8 cellular contexts compared by ENCODE assay signal in genomic region chr14:21384494-21384851, GRCh38. TPM values are rescaled to one million over a fixed set of nuclear protein-coding genes. Genes with fewer than 3 reads are reported as not detected.
DNase-seq lines count a peak whose midpoint lies in the region; ATAC-seq, FAIRE-seq and TF ChIP-seq lines count a peak whose summit lies in the region.

No MANE protein-coding gene starts in this region.

- H3K4me1 Mint-ChIP-seq in CD4-positive, alpha-beta T cell (ENCODE audit: low read depth), result peaks cover 47% of the 10 kb centered on the region

- CTCF ChIA-PET in CD4-positive, alpha-beta T cell (lab: Charles Lee), result interaction anchor here (0.6 to 2.3 kb wide), 3 partner anchors 51 to 114 kb away, joined by 3 to 7 read pairs (median 3); partner anchors contain the start of genes RAB2B and TOX4
- CTCF ChIA-PET in K562 (lab: Yijun Ruan, JAX; ENCODE audit: low intra/inter-chr PET ratio), result no interaction called here

- H3K9me1 ChIP-seq in K562 (ENCODE audit: control insufficient read depth, insufficient read depth, low read length), result no peaks in the 10 kb centered on the region

- H3K4me3 ChIP-seq in HL-60 (replicated peaks; ENCODE audit: insufficient read depth, low read length) (peak overlapping the region; percentile 82), K562 (peak overlapping the region; percentile 74), mucosa of descending colon (peak overlapping the region; percentile 49)

- TF ChIP-seq EP300 in K562 (IDR thresholded peaks at IDR 0.05; ENCODE audit: low read length), result no peak

- in situ Hi-C loops in K562 (cut with MboI), result no loop called here

- ATAC-seq in CD4-positive, alpha-beta T cell (ENCODE audit: poor library complexity), result peak; percentile 57
- ATAC-seq in GM19372 (IDR thresholded peaks at IDR 0.05; ENCODE audit: low read depth, unreplicated experiment) (peak; percentile 34), K562 (no peak; the same call in 1 of the 3 replicates), mucosa of descending colon (peak; percentile 5)

- peak overlapping the region; percentile 98 for H3K4me3 Mint-ChIP-seq in CD4-positive, alpha-beta T cell

- intact Hi-C loops in CD4-positive, alpha-beta T cell (cut with DNase I, micrococcal nuclease), result loop anchor here (1.0 to 5.0 kb wide), 6 partner anchors 72 to 143 kb away; partner anchors contain the start of genes CHD8 (in 2 of the 2), HNRNPC (in 1 of the 2) and TOX4 (in 1 of the 2)
- intact Hi-C loops in K562 (cut with micrococcal nuclease), result loop anchor here (5.0 kb wide), 1 partner anchor 117 kb away; the partner anchor contains the start of gene HNRNPC
- intact Hi-C loops in mucosa of descending colon (cut with DNase I, micrococcal nuclease), result no loop called here

- 0 out of 2 replicates have a peak, but pooled peaks cover 10% of the 10 kb centered on the region for H4K20me1 ChIP-seq in K562 (replicated peaks; ENCODE audit: control insufficient read depth, insufficient read depth, low read length)

- H2AFZ ChIP-seq in K562 (ENCODE audit: low read depth, low read length), result peak overlapping the region; percentile 88

- H3K9me3 ChIP-seq in CD4-positive, alpha-beta T cell (ENCODE audit: control insufficient read depth, low read length), result no peaks in the 10 kb centered on the region
- H3K9me3 ChIP-seq in K562 (replicated peaks; ENCODE audit: control insufficient read depth, insufficient read depth, low read depth, low read length), result no peaks in the 10 kb centered on the region
- no peaks in the 10 kb centered on the region for H3K9me3 ChIP-seq in mucosa of descending colon

- H3K4me2 ChIP-seq in K562 (ENCODE audit: insufficient read depth, low read length), result peak overlapping the region; percentile 99

- DNase-seq in CD4-positive, alpha-beta T cell, result peak in 2 of 10 experiments; percentile 1 to 3
- DNase-seq in HL-60 (ENCODE audit: low read depth in 1 of 2, low spot score in 1 of 2) (no peak), K562 (ENCODE audit: extremely low read depth in 1 of 4, low spot score in 3 of 4) (no peak), mucosa of descending colon (no peak), hypothalamus (lab: John Stamatoyannopoulos, UW) (no peak), NCI-H748 (lab: John Stamatoyannopoulos, UW; ENCODE audit: unreplicated experiment) (no peak), NCI-H146 (lab: John Stamatoyannopoulos, UW) (no peak)

- no peak for FAIRE-seq in K562 (lab: Jason Lieb, UNC)

- 6% methylated on average over 12 of the region's 12 CpGs for WGBS in K562 (ENCODE audit: insufficient coverage, low coverage, missing lambda C conversion rate)

- no peaks in the 10 kb centered on the region for H3K27me3 Mint-ChIP-seq in CD4-positive, alpha-beta T cell

- TSS peak; percentile 78 for BruUV-seq in K562 (replicated peaks; lab: Mats Ljungman, UMichigan)

- no peaks in the 10 kb centered on the region for H3K9me3 Mint-ChIP-seq in CD4-positive, alpha-beta T cell

- POLR2A ChIA-PET in CD4-positive, alpha-beta T cell (lab: Charles Lee), result interaction anchor here (0.6 to 1.8 kb wide), 16 partner anchors 9 to 1205 kb away, joined by 3 to 18 read pairs (median 4); partner anchors contain the start of genes CHD8, HNRNPC, METTL3 and RAB2B
- POLR2A ChIA-PET in K562 (lab: Yijun Ruan, JAX), result interaction anchor here (0.7 to 1.6 kb wide), 11 partner anchors 8 to 144 kb away, joined by 3 to 6 read pairs (median 4); partner anchors contain the start of genes CHD8 and METTL3

- H3K9ac ChIP-seq in K562 (ENCODE audit: insufficient read depth in 1 of 2, low read depth in 2 of 2, low read length in 2 of 2), result peak overlapping the region; percentile 95 to 100

- H3K4me1 ChIP-seq in K562 (replicated peaks in 1 of 2; ENCODE audit: control insufficient read depth in 2 of 2, insufficient read depth in 2 of 2, low read length in 2 of 2), result peaks cover 5 to 16% of the 10 kb centered on the region in 2 experiments; a peak in 3 of 5 replicates
- H3K4me1 ChIP-seq in mucosa of descending colon (ENCODE audit: low read depth), result peaks cover 14% of the 10 kb centered on the region

- peaks cover 55% of the 10 kb centered on the region for H3K79me2 ChIP-seq in K562 (ENCODE audit: control insufficient read depth, insufficient read depth, low read length)

- peaks cover 60% of the 10 kb centered on the region for H3K36me3 Mint-ChIP-seq in CD4-positive, alpha-beta T cell (ENCODE audit: low read depth)

- no peak for TF ChIP-seq POLR2A in K562 (conservative IDR thresholded peaks at IDR 0.05)

- TF ChIP-seq RAD21 in K562 (CRISPR knock-in tag; conservative IDR thresholded peaks at IDR 0.05 in 1 of 2, IDR thresholded peaks at IDR 0.05 in 1 of 2), result no peak

- H3K27me3 ChIP-seq in CD4-positive, alpha-beta T cell (ENCODE audit: control insufficient read depth, insufficient read depth, low read length), result no peaks in the 10 kb centered on the region
- H3K27me3 ChIP-seq in HL-60 (ENCODE audit: insufficient read depth, poor library complexity, severe bottlenecking) (no peaks in the 10 kb centered on the region), K562 (ENCODE audit: control insufficient read depth in 2 of 2, insufficient read depth in 2 of 2, low read length in 2 of 2) (no peaks in the 10 kb centered on the region)

- H3K27ac Mint-ChIP-seq in CD4-positive, alpha-beta T cell, result peak overlapping the region; percentile 99

- peaks cover 59% of the 10 kb centered on the region; the same call in 2 of the 3 replicates for H3K36me3 ChIP-seq in K562 (ENCODE audit: control insufficient read depth, insufficient read depth, low read length)
- H3K36me3 ChIP-seq in mucosa of descending colon (ENCODE audit: low read depth), result no peaks in the 10 kb centered on the region

- peak overlapping the region; percentile 83 for H3K27ac ChIP-seq in CD4-positive, alpha-beta T cell (ENCODE audit: low read depth, low read length)
- H3K27ac ChIP-seq in HL-60 (replicated peaks) (peak overlapping the region; percentile 96), K562 (ENCODE audit: extremely low read depth, low read depth, low read length) (peak overlapping the region; percentile 90)

- no peak for TF ChIP-seq CTCF in CD4-positive, alpha-beta T cell (IDR thresholded peaks at IDR 0.05)
- TF ChIP-seq CTCF in HL-60 (IDR thresholded peaks at IDR 0.05; ENCODE audit: insufficient read depth, low read length), result no peak
- no peak for TF ChIP-seq CTCF in K562 (IDR thresholded peaks at IDR 0.05 in 2 of 3, conservative IDR thresholded peaks at IDR 0.05 in 1 of 3; ENCODE audit: insufficient read depth in 2 of 3, low read depth in 1 of 3, low read length in 3 of 3)
- no peak for TF ChIP-seq CTCF in mucosa of descending colon (IDR thresholded peaks at IDR 0.05)

TF ChIP-seq in K562, 482 proteins besides CTCF, POLR2A, EP300 and RAD21 (continues in another document):
- TF ChIP-seq ATF1 (CRISPR knock-in tag; IDR thresholded peaks at IDR 0.05) (no peak), ATF1 (tag; IDR thresholded peaks at IDR 0.05) (no peak), MAFF (IDR thresholded peaks at IDR 0.05; ENCODE audit: low read length) (no peak), ZNF146 (CRISPR knock-in tag; IDR thresholded peaks at IDR 0.05; ENCODE audit: unreplicated experiment) (no peak), NRF1 (conservative IDR thresholded peaks at IDR 0.05 in 1 of 2, IDR thresholded peaks at IDR 0.05 in 1 of 2) (peak; percentile 42 to 72), ZNF830 (CRISPR knock-in tag; IDR thresholded peaks at IDR 0.05) (0 out of 2 replicates have a peak, but pooled peaks have one; percentile 27), FOXP1 (CRISPR knock-in tag; IDR thresholded peaks at IDR 0.05) (0 out of 2 replicates have a peak, but pooled peaks have one; percentile 20), POLR2B (IDR thresholded peaks at IDR 0.05; ENCODE audit: low read depth, partially characterized antibody) (peak; percentile 14), ATF4 (CRISPR knock-in tag; IDR thresholded peaks at IDR 0.05) (no peak), ZSCAN32 (CRISPR knock-in tag; IDR thresholded peaks at IDR 0.05) (no peak), MAZ (CRISPR knock-in tag; conservative IDR thresholded peaks at IDR 0.05 in 1 of 2, IDR thresholded peaks at IDR 0.05 in 1 of 2) (peak in 1 of 2 experiments; percentile 32; a peak in 1 of 4 replicates)

RNA-seq across cellular contexts. Expression of gene SUPT16H, which starts 0.7 kb away (rescaled TPM):
- 10 to 100 TPM; 47.8 to 50.8 TPM for total RNA-seq in CD4-positive, alpha-beta T cell
- 57.1 and 119 TPM in 2 replicates for total RNA-seq in K562 (2011; cell fraction: chromatin; rRNA removed; ENCODE audit: low replicate concordance)
- 31.5 and 38.2 TPM in 2 replicates for total RNA-seq in K562 (2011; cell fraction: nucleolus; rRNA removed)
- 59.8 and 96.3 TPM in 2 replicates for total RNA-seq in K562 (2011; cell fraction: nucleoplasm; rRNA removed)
- total RNA-seq in K562 (2014; rRNA removed) (75.4 and 81.4 TPM in 2 replicates), K562 (2014; rRNA removed; fragmentation: Illumina TruSeq; extraction: Trizol) (121 and 138 TPM in 2 replicates), K562 (2015; rRNA removed; fragmentation: Illumina TruSeq; extraction: Trizol) (117 and 122 TPM in 2 replicates), K562 (2021) (82.9 and 92.9 TPM in 2 replicates), mucosa of descending colon (10 to 100 TPM; 36.5 to 63.3 (median 48.1) TPM)
- polyA plus RNA-seq in K562 (2011; rRNA removed) (84.1 and 107 TPM in 2 replicates), K562 (2014; fragmentation: Illumina TruSeq; extraction: Trizol) (134 and 152 TPM in 2 replicates), K562 (2014; fragmentation: Nextera tagmentation; extraction: Ambion mirVana) (100 to 1,000 TPM in 1 of 2 experiments, 10 to 100 TPM in 1; 75.6 to 105 TPM), K562 (2014; rRNA removed) (87.5 and 90.5 TPM in 2 replicates)
- 48.3 and 69.5 TPM in 2 replicates for polyA plus RNA-seq in K562 (2011; cell fraction: cytosol; rRNA removed)
- polyA plus RNA-seq in K562 (2011; cell fraction: nucleus; rRNA removed), result 67.4 and 77.5 TPM in 2 replicates
- polyA plus RNA-seq in K562 (2012), result 51.4 and 79.0 TPM in 2 replicates
- 127 and 141 TPM in 2 replicates for polyA minus RNA-seq in K562 (2011; rRNA and poly(A)+ RNA removed)
- polyA minus RNA-seq in K562 (2011; cell fraction: cytosol; rRNA and poly(A)+ RNA removed), result 47.8 and 56.6 TPM in 2 replicates
- polyA minus RNA-seq in K562 (2011; cell fraction: nucleus; rRNA and poly(A)+ RNA removed), result 26.7 and 45.1 TPM in 2 replicates

Comparison
In these comparisons a context has a peak if more than half of its experiments do, and no peak if none do; other contexts are left out.
1. intact Hi-C loops: an anchor here in CD4-positive, alpha-beta T cell (1.0 to 5.0 kb wide) and K562 (5.0 kb wide); none called in mucosa of descending colon.